Comparison of ENCODE assay signal across 8 cellular contexts in genomic region chr1:32611859-32612188, GRCh38. TPM values are rescaled to one million over a fixed set of nuclear protein-coding genes. Genes with fewer than 3 reads are reported as not detected.
A peak's percentile ranks its signal among the peaks of the same experiment; 100 is the strongest.
DNase-seq lines count a peak whose midpoint lies in the region; ATAC-seq and TF ChIP-seq lines count a peak whose summit lies in the region.

No MANE protein-coding gene starts in this region.

- H2AFZ ChIP-seq in mammary epithelial cell (ENCODE audit: low read depth, low read length) = peak overlapping the region; percentile 81

- BruUV-seq in mammary epithelial cell (replicated peaks; lab: Mats Ljungman, UMichigan) = no TSS peak

- peak overlapping the region; percentile 12 to 57 (median 56) for H3K4me3 ChIP-seq in mammary epithelial cell (replicated peaks in 1 of 3; ENCODE audit: insufficient read depth in 1 of 3, low read depth in 2 of 3, low read length in 3 of 3)
- peak overlapping the region; percentile 82 to 84 for H3K4me3 ChIP-seq in mucosa of rectum (ENCODE audit: low read length in 2 of 2)
- no peak overlapping the region for H3K4me3 ChIP-seq in WERI-Rb-1 (ENCODE audit: low read depth, low read length)

- DNase-seq in stimulated activated naive CD8-positive, alpha-beta T cell treated with anti-CD3 and anti-CD28 coated beads, Interleukin-15, Interleukin-2, amounts not matched to agents 100 U/mL and 50 U/mL, for 24 hours = no peak
- DNase-seq in mammary epithelial cell (no peak), SW480 (ENCODE audit: low spot score) (no peak), WERI-Rb-1 (no peak), Ammon's horn (ENCODE audit: low spot score) (no peak)

- dilution Hi-C loops in mammary epithelial cell (cut with HindIII; ENCODE audit: low sequenced_read_pairs) = no loop called here

- no peaks in the 10 kb centered on the region for H3K9me3 Mint-ChIP-seq in stimulated activated naive CD8-positive, alpha-beta T cell treated with anti-CD3 and anti-CD28 coated beads, Interleukin-15, Interleukin-2, amounts not matched to agents 100 ng/mL and 50 ng/mL, for 24 hours

- H3K36me3 ChIP-seq in mammary epithelial cell (ENCODE audit: insufficient read depth, low read length) = no peaks in the 10 kb centered on the region
- H3K36me3 ChIP-seq in mucosa of rectum (ENCODE audit: control insufficient read depth in 2 of 2, insufficient read depth in 2 of 2, low read length in 2 of 2) = no peaks in the 10 kb centered on the region
- no peaks in the 10 kb centered on the region for H3K36me3 ChIP-seq in WERI-Rb-1

- H3K36me3 Mint-ChIP-seq in stimulated activated naive CD8-positive, alpha-beta T cell treated with anti-CD3 and anti-CD28 coated beads, Interleukin-15, Interleukin-2, amounts not matched to agents 100 ng/mL and 50 ng/mL, for 24 hours (ENCODE audit: low read depth) = peaks cover 5% of the 10 kb centered on the region

- H3K4me3 Mint-ChIP-seq in stimulated activated naive CD8-positive, alpha-beta T cell treated with anti-CD3 and anti-CD28 coated beads, Interleukin-15, Interleukin-2, amounts not matched to agents 100 ng/mL and 50 ng/mL, for 24 hours = peak overlapping the region; percentile 77

- WGBS in mammary epithelial cell (ENCODE audit: low coverage, missing lambda C conversion rate) = 5% methylated on average over 10 of the region's 12 CpGs

- no peak for ATAC-seq in stimulated activated naive CD8-positive, alpha-beta T cell treated with anti-CD3 and anti-CD28 coated beads, Interleukin-15, Interleukin-2, amounts not matched to agents 100 U/mL and 50 U/mL, for 24 hours
- ATAC-seq in GM19467 (IDR thresholded peaks at IDR 0.05; ENCODE audit: unreplicated experiment) = no peak

- intact Hi-C loops in mammary epithelial cell (cut with micrococcal nuclease) = no loop called here

- peaks cover 5% of the 10 kb centered on the region for H3K4me1 Mint-ChIP-seq in stimulated activated naive CD8-positive, alpha-beta T cell treated with anti-CD3 and anti-CD28 coated beads, Interleukin-15, Interleukin-2, amounts not matched to agents 100 ng/mL and 50 ng/mL, for 24 hours (ENCODE audit: low read depth)

- CTCF ChIA-PET in mammary epithelial cell (lab: Charles Lee; ENCODE audit: low non-redundant PET) = interaction anchor here (0.5 kb wide), 1 partner anchor 203 kb away, joined by 22 read pairs; no protein-coding TSS in a partner anchor

- H3K4me1 ChIP-seq in mammary epithelial cell (ENCODE audit: insufficient read depth, low read length) (peaks cover 3% of the 10 kb centered on the region), mucosa of rectum (ENCODE audit: control insufficient read depth in 2 of 2, insufficient read depth in 2 of 2, low read length in 2 of 2) (no peaks in the 10 kb centered on the region)

- H3K27ac ChIP-seq in mammary epithelial cell (ENCODE audit: insufficient read depth, low read depth, low read length) (no peak overlapping the region), mucosa of rectum (ENCODE audit: low read depth in 2 of 2, low read length in 2 of 2) (no peak overlapping the region), WERI-Rb-1 (no peak overlapping the region)

- no peaks in the 10 kb centered on the region for H3K79me2 ChIP-seq in mammary epithelial cell (ENCODE audit: insufficient read depth, low read length)

- peak overlapping the region; percentile 86 for H3K4me2 ChIP-seq in mammary epithelial cell (ENCODE audit: insufficient read depth, low read depth, low read length)

- H3K27ac Mint-ChIP-seq in stimulated activated naive CD8-positive, alpha-beta T cell treated with anti-CD3 and anti-CD28 coated beads, Interleukin-15, Interleukin-2, amounts not matched to agents 100 ng/mL and 50 ng/mL, for 24 hours = no peak overlapping the region

- TF ChIP-seq CTCF in mammary epithelial cell (conservative IDR thresholded peaks at IDR 0.05 in 1 of 2, IDR thresholded peaks at IDR 0.05 in 1 of 2; ENCODE audit: extremely low read depth in 1 of 2, insufficient read depth in 1 of 2, low read depth in 1 of 2, low read length in 2 of 2) (no peak), WERI-Rb-1 (IDR thresholded peaks at IDR 0.05; ENCODE audit: low read depth, low read length) (no peak)

- H3K9me3 ChIP-seq in mammary epithelial cell (replicated peaks; ENCODE audit: insufficient read depth, low read length) (no peaks in the 10 kb centered on the region), mucosa of rectum (ENCODE audit: control insufficient read depth in 2 of 2, low read length in 2 of 2) (no peaks in the 10 kb centered on the region), WERI-Rb-1 (ENCODE audit: severe bottlenecking) (no peaks in the 10 kb centered on the region)

- H3K27me3 ChIP-seq in mammary epithelial cell (ENCODE audit: insufficient read depth, low read length) (no peaks in the 10 kb centered on the region), mucosa of rectum (ENCODE audit: control insufficient read depth in 2 of 2, insufficient read depth in 2 of 2, low read length in 2 of 2) (no peaks in the 10 kb centered on the region), WERI-Rb-1 (ENCODE audit: insufficient read depth, low read depth, severe bottlenecking) (no peaks in the 10 kb centered on the region)

- H4K20me1 ChIP-seq in mammary epithelial cell (ENCODE audit: insufficient read depth, low read length) = no peaks in the 10 kb centered on the region

- H3K27me3 Mint-ChIP-seq in stimulated activated naive CD8-positive, alpha-beta T cell treated with anti-CD3 and anti-CD28 coated beads, Interleukin-15, Interleukin-2, amounts not matched to agents 100 ng/mL and 50 ng/mL, for 24 hours = no peaks in the 10 kb centered on the region

- in situ Hi-C loops in mammary epithelial cell (cut with MboI; ENCODE audit: low sequenced_read_pairs in 2 of 2) = no loop called here

- H3K9ac ChIP-seq in mammary epithelial cell (ENCODE audit: insufficient read depth, low read length) = no peak overlapping the region
- H3K9ac ChIP-seq in mucosa of rectum (ENCODE audit: low read depth in 1 of 2, low read length in 2 of 2) = peak overlapping the region; percentile 63 to 68

RNA-seq across cellular contexts. Expression of gene ZBTB8OS, which starts 38.5 kb away (rescaled TPM):
- total RNA-seq in mammary epithelial cell = 10 to 100 TPM; 17.0 to 42.8 TPM
- 43.5 TPM for polyA plus RNA-seq in mammary epithelial cell
- 13.2 TPM for polyA minus RNA-seq in mammary epithelial cell

RNA-seq across cellular contexts. Expression of gene RBBP4, which starts 39.2 kb away (rescaled TPM):
- total RNA-seq in mammary epithelial cell = 100 to 1,000 TPM; 108 to 110 TPM
- polyA plus RNA-seq in mammary epithelial cell = 67.5 TPM
- polyA minus RNA-seq in mammary epithelial cell = 98.9 TPM
